ENCODE assay signal across 12 cellular contexts in genomic region chr4:18882468-18882867, GRCh38.
DNase-seq lines count a peak whose midpoint lies in the region; ATAC-seq and TF ChIP-seq lines count a peak whose summit lies in the region.
"Had no signal": no experiment of that assay in that cellular context is flagged by ENCODE, and none has a peak within 500 bp of the region (broad histone marks: within the 10 kb centered on the region; RNA-seq: fewer than 3 reads in every experiment).

No MANE protein-coding gene starts in this region.

- no peak for TF ChIP-seq POLR2A in esophagus squamous epithelium (IDR thresholded peaks at IDR 0.05)

- H3K36me3 Mint-ChIP-seq in WTC11, result peaks cover 5% of the 10 kb centered on the region; the same call in 1 of the 2 replicates
- H3K36me3 Mint-ChIP-seq: activated naive CD8-positive, alpha-beta T cell treated with anti-CD3 and anti-CD28 coated beads, Interleukin-2, amount 10 ng/mL, durations not matched to agents 7 days and 5 days had no signal

- peak; percentile 53 for ATAC-seq in WTC11
- ATAC-seq: GM12878 had no signal

- peaks cover 7% of the 10 kb centered on the region for H3K9me3 Mint-ChIP-seq in WTC11
- H3K9me3 Mint-ChIP-seq: activated naive CD8-positive, alpha-beta T cell treated with anti-CD3 and anti-CD28 coated beads, Interleukin-2, amount 10 ng/mL, durations not matched to agents 7 days and 5 days had no signal

- no peak for TF ChIP-seq CTCF in WTC11 (IDR thresholded peaks at IDR 0.05)
- no peak for TF ChIP-seq CTCF in esophagus squamous epithelium (IDR thresholded peaks at IDR 0.05)

- no peaks in the 10 kb centered on the region for H3K27me3 Mint-ChIP-seq in WTC11 (ENCODE audit: low read depth)
- H3K27me3 Mint-ChIP-seq: activated naive CD8-positive, alpha-beta T cell treated with anti-CD3 and anti-CD28 coated beads, Interleukin-2, amount 10 ng/mL, durations not matched to agents 7 days and 5 days had no signal

- intact Hi-C loops in esophagus squamous epithelium (cut with DNase I), result no loop called here

- peak; percentile 78 for DNase-seq in A172 (ENCODE audit: low spot score)
- peak; percentile 7 for DNase-seq in HCEC 1CT
- DNase-seq in WTC11 (ENCODE audit: low spot score), result no peak
- DNase-seq in islet precursor cell, result peak; percentile 55
- DNase-seq in esophagus squamous epithelium (lab: John Stamatoyannopoulos, UW), result no peak
- DNase-seq in NCI-H2171 treated with DMSO at 0.1 percent for 48 hours (lab: John Stamatoyannopoulos, UW), result no peak
- DNase-seq in substantia nigra (lab: John Stamatoyannopoulos, UW), result no peak
- DNase-seq in epidermal melanocyte (ENCODE audit: insufficient read length, low spot score), result no peak
- DNase-seq: activated naive CD8-positive, alpha-beta T cell treated with anti-CD3 and anti-CD28 coated beads, Interleukin-2, amount 10 ng/mL, durations not matched to agents 7 days and 5 days; BE2C had no signal

- 68 to 71% methylated on average over 3 of the region's 3 CpGs for WGBS in esophagus squamous epithelium, 2 donors

- no peaks in the 10 kb centered on the region for H3K36me3 ChIP-seq in esophagus squamous epithelium
- H3K36me3 ChIP-seq: BE2C, esophagus muscularis mucosa had no signal

- H3K27ac ChIP-seq in esophagus squamous epithelium (no peak overlapping the region), substantia nigra (ENCODE audit: low read depth, low read length, poor library complexity, severe bottlenecking) (no peak overlapping the region)
- H3K27ac ChIP-seq: esophagus muscularis mucosa had no signal

- H3K4me3 Mint-ChIP-seq in WTC11, result no peak overlapping the region
- H3K4me3 Mint-ChIP-seq: activated naive CD8-positive, alpha-beta T cell treated with anti-CD3 and anti-CD28 coated beads, Interleukin-2, amount 10 ng/mL, durations not matched to agents 7 days and 5 days had no signal

- H3K27ac Mint-ChIP-seq in WTC11, result peak overlapping the region; percentile 8; the same call in 1 of the 2 replicates
- H3K27ac Mint-ChIP-seq: activated naive CD8-positive, alpha-beta T cell treated with anti-CD3 and anti-CD28 coated beads, Interleukin-2, amount 10 ng/mL, durations not matched to agents 7 days and 5 days had no signal

- CTCF ChIA-PET in WTC11 (lab: Charles Lee), result no interaction called here

- no peaks in the 10 kb centered on the region for H3K9me3 ChIP-seq in esophagus squamous epithelium
- H3K9me3 ChIP-seq: BE2C, esophagus muscularis mucosa had no signal

- H3K4me1 Mint-ChIP-seq in WTC11, result peaks cover 14% of the 10 kb centered on the region
- H3K4me1 Mint-ChIP-seq: activated naive CD8-positive, alpha-beta T cell treated with anti-CD3 and anti-CD28 coated beads, Interleukin-2, amount 10 ng/mL, durations not matched to agents 7 days and 5 days had no signal

- H3K4me3 ChIP-seq in esophagus squamous epithelium, result no peak overlapping the region
- H3K4me3 ChIP-seq: esophagus muscularis mucosa, GM12878 had no signal

- H3K27me3 ChIP-seq in esophagus squamous epithelium, result no peaks in the 10 kb centered on the region
- H3K27me3 ChIP-seq: BE2C, esophagus muscularis mucosa had no signal

- H3K4me1 ChIP-seq in esophagus squamous epithelium, result no peaks in the 10 kb centered on the region
- H3K4me1 ChIP-seq: BE2C had no signal

- POLR2A ChIA-PET in WTC11 (lab: Charles Lee), result no interaction called here

TF ChIP-seq in WTC11, 78 proteins besides CTCF, POLR2A, EP300 and RAD21:
- no peak for TF ChIP-seq OVOL2 (CRISPR knock-in tag; IDR thresholded peaks at IDR 0.05; ENCODE audit: borderline replicate concordance)
- TF ChIP-seq ELF4 (CRISPR knock-in tag; IDR thresholded peaks at IDR 0.05; ENCODE audit: low read depth), result no peak
- no peak for TF ChIP-seq ETV6 (CRISPR knock-in tag; IDR thresholded peaks at IDR 0.05)
- TF ChIP-seq TP53 (CRISPR knock-in tag; IDR thresholded peaks at IDR 0.05), result no peak
- no peak for TF ChIP-seq NFYB (CRISPR knock-in tag; conservative IDR thresholded peaks at IDR 0.05; ENCODE audit: low read depth)
- no peak for TF ChIP-seq ZNF281 (CRISPR knock-in tag; IDR thresholded peaks at IDR 0.05)
- no peak for TF ChIP-seq ZNF416 (CRISPR knock-in tag; IDR thresholded peaks at IDR 0.05)
- no peak for TF ChIP-seq FOXK1 (CRISPR knock-in tag; IDR thresholded peaks at IDR 0.05)
- no peak for TF ChIP-seq RELA (CRISPR knock-in tag; IDR thresholded peaks at IDR 0.05; ENCODE audit: borderline replicate concordance)
- no peak for TF ChIP-seq SP1 (CRISPR knock-in tag; conservative IDR thresholded peaks at IDR 0.05)
- TF ChIP-seq FOXP4 (CRISPR knock-in tag; IDR thresholded peaks at IDR 0.05), result no peak

Comparison
In these comparisons a context has a peak if more than half of its experiments do, and no peak if none do; other contexts are left out.
1. DNase-seq: peak in A172 (single experiment), HCEC 1CT (single experiment) and islet precursor cell (single experiment); none in WTC11 (single experiment), esophagus squamous epithelium (single experiment), NCI-H2171 treated with DMSO at 0.1 percent for 48 hours (single experiment), substantia nigra (0 of 49) and epidermal melanocyte (single experiment).